ENCODE assay signal across 2 cellular contexts in the genomic region with DNA sequence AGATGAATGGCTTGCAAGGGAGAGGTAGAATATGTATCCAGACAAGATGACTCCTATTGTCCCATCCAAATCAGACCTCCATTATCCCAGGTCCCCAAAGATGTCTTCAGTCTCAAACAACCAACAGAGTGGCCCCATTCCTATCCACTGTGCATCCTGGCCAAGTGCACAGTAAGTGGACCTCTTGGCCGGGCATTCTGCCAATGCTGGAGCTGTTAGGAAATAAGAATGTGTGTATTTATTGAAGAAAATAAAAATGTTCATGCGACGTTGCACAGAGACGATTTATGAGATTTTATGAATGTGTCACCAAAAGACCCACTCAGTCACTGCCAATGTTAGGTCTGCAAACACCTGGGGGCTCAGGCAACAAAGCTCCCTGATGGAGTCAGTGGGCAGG.
TF ChIP-seq lines count a peak whose summit lies in the region.

No MANE protein-coding gene starts in this region.

TF ChIP-seq in IMR-90, 13 proteins besides CTCF, POLR2A, EP300 and RAD21:
- TF ChIP-seq BHLHE40 (IDR thresholded peaks at IDR 0.05; ENCODE audit: low read depth, low read length) (no peak), RCOR1 (IDR thresholded peaks at IDR 0.05; ENCODE audit: insufficient replicate concordance, low read length) (no peak), FOS (IDR thresholded peaks at IDR 0.05; ENCODE audit: low read depth, low read length) (no peak), MAFK (IDR thresholded peaks at IDR 0.05; ENCODE audit: low read depth, low read length) (no peak), RFX5 (IDR thresholded peaks at IDR 0.05; ENCODE audit: low read depth, low read length) (no peak), NFE2L2 (IDR thresholded peaks at IDR 0.05; ENCODE audit: low read depth, low read length) (no peak), MXI1 (IDR thresholded peaks at IDR 0.05; ENCODE audit: borderline replicate concordance, low read depth, low read length) (no peak), CEBPB (IDR thresholded peaks at IDR 0.05; ENCODE audit: low read depth, low read length) (no peak), CHD1 (IDR thresholded peaks at IDR 0.05; ENCODE audit: low read depth, low read length) (no peak), MAZ (IDR thresholded peaks at IDR 0.05; ENCODE audit: borderline replicate concordance, low read depth, low read length) (no peak), SMC3 (IDR thresholded peaks at IDR 0.05; ENCODE audit: low read depth, low read length) (no peak)
- TF ChIP-seq, protein P1, sequence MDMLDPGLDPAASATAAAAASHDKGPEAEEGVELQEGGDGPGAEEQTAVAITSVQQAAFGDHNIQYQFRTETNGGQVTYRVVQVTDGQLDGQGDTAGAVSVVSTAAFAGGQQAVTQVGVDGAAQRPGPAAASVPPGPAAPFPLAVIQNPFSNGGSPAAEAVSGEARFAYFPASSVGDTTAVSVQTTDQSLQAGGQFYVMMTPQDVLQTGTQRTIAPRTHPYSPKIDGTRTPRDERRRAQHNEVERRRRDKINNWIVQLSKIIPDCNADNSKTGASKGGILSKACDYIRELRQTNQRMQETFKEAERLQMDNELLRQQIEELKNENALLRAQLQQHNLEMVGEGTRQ (IDR thresholded peaks at IDR 0.05; ENCODE audit: low read depth, low read length), result no peak
- TF ChIP-seq, protein P2, sequence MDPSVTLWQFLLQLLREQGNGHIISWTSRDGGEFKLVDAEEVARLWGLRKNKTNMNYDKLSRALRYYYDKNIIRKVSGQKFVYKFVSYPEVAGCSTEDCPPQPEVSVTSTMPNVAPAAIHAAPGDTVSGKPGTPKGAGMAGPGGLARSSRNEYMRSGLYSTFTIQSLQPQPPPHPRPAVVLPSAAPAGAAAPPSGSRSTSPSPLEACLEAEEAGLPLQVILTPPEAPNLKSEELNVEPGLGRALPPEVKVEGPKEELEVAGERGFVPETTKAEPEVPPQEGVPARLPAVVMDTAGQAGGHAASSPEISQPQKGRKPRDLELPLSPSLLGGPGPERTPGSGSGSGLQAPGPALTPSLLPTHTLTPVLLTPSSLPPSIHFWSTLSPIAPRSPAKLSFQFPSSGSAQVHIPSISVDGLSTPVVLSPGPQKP (IDR thresholded peaks at IDR 0.05; ENCODE audit: borderline replicate concordance, low read depth, low read length), result no peak

TF ChIP-seq in endothelial cell of umbilical vein, 7 proteins besides CTCF, POLR2A, EP300 and RAD21:
- TF ChIP-seq FOS (IDR thresholded peaks at IDR 0.05; ENCODE audit: borderline replicate concordance, insufficient read depth, low read length), result no peak
- no peak for TF ChIP-seq MYC (IDR thresholded peaks at IDR 0.05; ENCODE audit: low read depth, low read length)
